1 cellular context compared by ENCODE assay signal in genomic region chr11:117735350-117735977, GRCh38.
TF ChIP-seq lines count a peak whose summit lies in the region.

No MANE protein-coding gene starts in this region.

TF ChIP-seq in H1, 55 proteins besides CTCF, POLR2A, EP300 and RAD21 (continued from another document):
- no peak for TF ChIP-seq CHD7 (IDR thresholded peaks at IDR 0.05; ENCODE audit: insufficient replicate concordance, low read length)
